In the genomic region with DNA sequence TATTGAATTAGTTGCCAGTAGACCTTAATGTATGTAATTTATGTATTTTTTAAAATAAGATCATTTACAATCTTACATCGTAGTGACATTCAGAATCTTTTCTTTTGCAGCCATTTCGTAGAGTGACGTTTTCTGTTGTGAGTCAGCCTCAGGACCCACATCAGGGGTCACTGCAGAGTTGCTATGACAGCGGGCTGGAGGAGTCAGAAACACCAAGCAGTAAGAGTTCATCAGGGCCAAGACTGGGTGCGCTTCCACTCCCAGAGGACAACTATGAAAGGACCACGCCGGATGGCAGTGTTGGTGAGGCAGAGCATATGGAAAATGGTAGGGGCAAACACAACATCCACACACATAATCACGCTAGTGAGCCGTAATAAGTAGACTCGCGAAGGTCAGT, we compare ENCODE assay signal across 24 cellular contexts.
"Had no signal": no experiment of that assay in that cellular context is flagged by ENCODE, and none has a peak within 500 bp of the region (broad histone marks: within the 10 kb centered on the region; RNA-seq: fewer than 3 reads in every experiment).

No MANE protein-coding gene starts in this region.

- H3K4me1 Mint-ChIP-seq: activated CD4-positive, alpha-beta T cell treated with anti-CD3 and anti-CD28 coated beads, Interleukin-2, amount 10 ng/mL, durations not matched to agents 24 days and 14 days; activated naive CD8-positive, alpha-beta T cell treated with anti-CD3 and anti-CD28 coated beads, Interleukin-2, amount 10 ng/mL, durations not matched to agents 7 days and 5 days; activated T-helper 17 cell treated with anti-CD3 and anti-CD28 coated beads, Interleukin-2, amount 50 U/mL, for 72 hours had no signal

- H3K9me3 ChIP-seq: body of pancreas, lower lobe of right lung, prostate gland, stomach, testis, upper lobe of right lung had no signal

- H3K4me3 ChIP-seq: body of pancreas, dorsolateral prefrontal cortex, lower lobe of right lung, prostate gland, skin epidermis, stomach, testis, upper lobe of right lung had no signal

- DNase-seq: activated CD4-positive, alpha-beta T cell treated with anti-CD3 and anti-CD28 coated beads, Interleukin-2, amount 10 ng/mL, durations not matched to agents 24 days and 14 days; activated CD8-positive, alpha-beta T cell treated with anti-CD3 and anti-CD28 coated beads for 36 hours; activated naive CD4-positive, alpha-beta T cell treated with Interleukin-2 at 50 U/mL for 16 hours; activated naive CD8-positive, alpha-beta T cell treated with anti-CD3 and anti-CD28 coated beads, Interleukin-2, amount 10 ng/mL, durations not matched to agents 7 days and 5 days; activated T-cell treated with anti-CD3 and anti-CD28 coated beads, Interleukin-2, amount 50 U/mL, for 1 hour; amygdala; body of pancreas; dorsolateral prefrontal cortex; foreskin keratinocyte; hypothalamus; left cardiac atrium; lower lobe of right lung; midbrain; stimulated activated CD4-positive, alpha-beta T cell treated with anti-CD3 and anti-CD28 coated beads, Interleukin-2, amount 100 ng/mL, for 48 hours; stomach; T-helper 1 cell; T-helper 9 cell; testis; upper lobe of right lung had no signal

- H3K27ac ChIP-seq: body of pancreas, dorsolateral prefrontal cortex, foreskin keratinocyte, lower lobe of right lung, prostate gland, skin epidermis, stomach, testis, upper lobe of right lung had no signal

- ATAC-seq: activated CD8-positive, alpha-beta T cell treated with anti-CD3 and anti-CD28 coated beads for 36 hours; activated T-helper 17 cell treated with anti-CD3 and anti-CD28 coated beads, Interleukin-2, amount 50 U/mL, for 72 hours; body of pancreas; foreskin keratinocyte; left cardiac atrium; lower lobe of right lung; right cardiac atrium; upper lobe of right lung had no signal

- H3K27me3 Mint-ChIP-seq: activated CD4-positive, alpha-beta T cell treated with anti-CD3 and anti-CD28 coated beads, Interleukin-2, amount 10 ng/mL, durations not matched to agents 24 days and 14 days; activated CD8-positive, alpha-beta T cell treated with anti-CD3 and anti-CD28 coated beads for 36 hours; activated naive CD8-positive, alpha-beta T cell treated with anti-CD3 and anti-CD28 coated beads, Interleukin-2, amount 10 ng/mL, durations not matched to agents 7 days and 5 days; activated T-helper 17 cell treated with anti-CD3 and anti-CD28 coated beads, Interleukin-2, amount 50 U/mL, for 72 hours had no signal

- H3K4me1 ChIP-seq: body of pancreas, foreskin keratinocyte, lower lobe of right lung, prostate gland, stomach, testis, upper lobe of right lung had no signal

- H3K4me3 Mint-ChIP-seq: activated CD4-positive, alpha-beta T cell treated with anti-CD3 and anti-CD28 coated beads, Interleukin-2, amount 10 ng/mL, durations not matched to agents 24 days and 14 days; activated CD8-positive, alpha-beta T cell treated with anti-CD3 and anti-CD28 coated beads for 36 hours; activated naive CD8-positive, alpha-beta T cell treated with anti-CD3 and anti-CD28 coated beads, Interleukin-2, amount 10 ng/mL, durations not matched to agents 7 days and 5 days; activated T-helper 17 cell treated with anti-CD3 and anti-CD28 coated beads, Interleukin-2, amount 50 U/mL, for 72 hours; nephron had no signal

- H3K9me3 Mint-ChIP-seq: nephron had no signal

- H3K27ac Mint-ChIP-seq: activated CD4-positive, alpha-beta T cell treated with anti-CD3 and anti-CD28 coated beads, Interleukin-2, amount 10 ng/mL, durations not matched to agents 24 days and 14 days; activated CD8-positive, alpha-beta T cell treated with anti-CD3 and anti-CD28 coated beads for 36 hours; activated naive CD8-positive, alpha-beta T cell treated with anti-CD3 and anti-CD28 coated beads, Interleukin-2, amount 10 ng/mL, durations not matched to agents 7 days and 5 days; activated T-helper 17 cell treated with anti-CD3 and anti-CD28 coated beads, Interleukin-2, amount 50 U/mL, for 72 hours; nephron had no signal

- H3K36me3 Mint-ChIP-seq: activated naive CD8-positive, alpha-beta T cell treated with anti-CD3 and anti-CD28 coated beads, Interleukin-2, amount 10 ng/mL, durations not matched to agents 7 days and 5 days had no signal

- H3K27me3 ChIP-seq: body of pancreas, dorsolateral prefrontal cortex, foreskin keratinocyte, stomach, testis, upper lobe of right lung had no signal

- H3K36me3 ChIP-seq: lower lobe of right lung, prostate gland, stomach, upper lobe of right lung had no signal
